Comparison of ENCODE assay signal across 13 cellular contexts in the genomic region with DNA sequence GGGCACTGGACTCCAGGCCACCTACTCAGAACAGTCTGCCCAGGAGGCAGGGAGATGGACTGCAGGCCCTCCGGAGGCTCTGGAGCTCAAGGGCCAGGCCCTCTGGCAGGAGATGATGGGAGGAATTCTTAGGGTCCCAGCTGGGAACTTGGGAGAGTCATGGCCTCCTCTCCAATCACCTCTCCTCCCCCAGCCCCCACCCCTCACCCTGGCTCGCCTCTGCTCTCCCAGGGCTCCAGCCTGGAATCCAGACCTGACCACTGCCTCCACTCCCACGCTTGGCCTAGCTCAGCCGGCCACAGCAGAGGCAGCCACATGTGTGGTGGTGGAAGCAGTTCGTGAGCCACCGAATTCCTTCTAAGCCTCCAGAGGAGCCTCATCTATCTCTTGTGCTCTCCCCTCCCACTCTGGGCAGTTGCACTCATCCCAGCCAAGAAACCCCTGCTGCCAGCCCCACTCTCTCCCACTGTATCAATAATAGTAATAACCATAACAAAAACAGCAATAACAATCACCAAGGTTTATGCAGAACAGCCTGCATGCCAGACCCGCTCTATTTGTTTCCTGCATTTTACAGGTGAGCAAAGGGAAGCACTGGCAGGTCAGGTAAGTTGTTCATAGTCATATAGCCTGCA.
DNase-seq lines count a peak whose midpoint lies in the region; ATAC-seq and TF ChIP-seq lines count a peak whose summit lies in the region.
"Had no signal": no experiment of that assay in that cellular context is flagged by ENCODE, and none has a peak within 500 bp of the region (broad histone marks: within the 10 kb centered on the region; RNA-seq: fewer than 3 reads in every experiment).

No MANE protein-coding gene starts in this region.

- H3K4me3 Mint-ChIP-seq in naive thymus-derived CD4-positive, alpha-beta T cell = no peak overlapping the region
- H3K4me3 Mint-ChIP-seq: activated B cell treated with CpG ODN at 0.5 μM for 24 hours, memory B cell had no signal

- peaks cover 0 to 19% (median 0%) of the 10 kb centered on the region in 7 donors for H3K4me1 Mint-ChIP-seq in naive thymus-derived CD4-positive, alpha-beta T cell
- H3K4me1 Mint-ChIP-seq: memory B cell had no signal

- no peaks in the 10 kb centered on the region for H3K36me3 Mint-ChIP-seq in naive thymus-derived CD4-positive, alpha-beta T cell
- H3K36me3 Mint-ChIP-seq: memory B cell had no signal

- no peak overlapping the region for H3K4me2 ChIP-seq in neuronal stem cell (ENCODE audit: insufficient read depth, low read length, poor library complexity, severe bottlenecking)

- POLR2A ChIA-PET in naive thymus-derived CD4-positive, alpha-beta T cell (lab: Charles Lee) = no interaction called here

- ATAC-seq in Right ventricle myocardium inferior (peak; percentile 18), aorta (ENCODE audit: low FRiP score) (peak; percentile 12), GM19452 (IDR thresholded peaks at IDR 0.05; ENCODE audit: unreplicated experiment) (no peak), HG03097 (IDR thresholded peaks at IDR 0.05; ENCODE audit: low FRiP score, unreplicated experiment) (no peak)
- ATAC-seq in naive thymus-derived CD4-positive, alpha-beta T cell = no peak

- no peak overlapping the region for H2AFZ ChIP-seq in neuronal stem cell (ENCODE audit: low read length)

- peak overlapping the region; percentile 39 for H2AK5ac ChIP-seq in neuronal stem cell (ENCODE audit: low read depth, low read length)

- H3K27ac ChIP-seq in cardiac muscle cell = peak overlapping the region; percentile 76
- no peak overlapping the region for H3K27ac ChIP-seq in neuronal stem cell (replicated peaks; ENCODE audit: low read length)
- H3K27ac ChIP-seq in aorta (ENCODE audit: low read depth in 1 of 2, low read length in 2 of 2) = peak overlapping the region; percentile 86 to 88
- no peak overlapping the region for H3K27ac ChIP-seq in naive thymus-derived CD4-positive, alpha-beta T cell (ENCODE audit: low read depth, low read length)

- TF ChIP-seq CTCF in cardiac muscle cell (IDR thresholded peaks at IDR 0.05; ENCODE audit: low read depth, low read length) = no peak

- H3K27me3 ChIP-seq in cardiac muscle cell (no peaks in the 10 kb centered on the region), neuronal stem cell (ENCODE audit: control insufficient read depth in 3 of 3, insufficient read depth in 3 of 3, low read depth in 1 of 3, low read length in 3 of 3) (no peaks in the 10 kb centered on the region), aorta (ENCODE audit: control insufficient read depth in 1 of 2, insufficient read depth in 2 of 2, low read length in 1 of 2) (no peaks in the 10 kb centered on the region)
- H3K27me3 ChIP-seq in naive thymus-derived CD4-positive, alpha-beta T cell (ENCODE audit: control insufficient read depth in 2 of 2, insufficient read depth in 2 of 2, low read length in 2 of 2) = no peaks in the 10 kb centered on the region

- H2BK12ac ChIP-seq in neuronal stem cell (ENCODE audit: low read length) = peak overlapping the region; percentile 12

- peak overlapping the region; percentile 62 for H3K18ac ChIP-seq in neuronal stem cell (ENCODE audit: low read length)

- H3K36me3 ChIP-seq in cardiac muscle cell (no peaks in the 10 kb centered on the region), neuronal stem cell (replicated peaks in 1 of 2; ENCODE audit: control insufficient read depth in 2 of 2, insufficient read depth in 2 of 2, low read length in 2 of 2) (no peaks in the 10 kb centered on the region), aorta (ENCODE audit: control insufficient read depth in 1 of 2, insufficient read depth in 2 of 2, low read length in 1 of 2) (no peaks in the 10 kb centered on the region)
- no peaks in the 10 kb centered on the region for H3K36me3 ChIP-seq in naive thymus-derived CD4-positive, alpha-beta T cell (ENCODE audit: control insufficient read depth in 2 of 3, insufficient read depth in 3 of 3, low read length in 3 of 3)

- CTCF ChIA-PET in naive thymus-derived CD4-positive, alpha-beta T cell (lab: Charles Lee) = no interaction called here

- H3K14ac ChIP-seq in neuronal stem cell (ENCODE audit: low read length) = no peak overlapping the region

- WGBS in neuronal stem cell (ENCODE audit: extremely low coverage in 2 of 2, insufficient read length in 2 of 2, insufficient replicate concordance in 1 of 2), 2 donors = no CpG with 5 or more reads among the region's 7 CpGs
- 10 to 12% methylated on average over 6 to 7 of the region's 7 CpGs for WGBS in aorta, 2 donors

- H3K4me1 ChIP-seq in cardiac muscle cell (ENCODE audit: low read depth) (peaks cover 44% of the 10 kb centered on the region), neuronal stem cell (ENCODE audit: control insufficient read depth in 2 of 2, insufficient read depth in 1 of 2, low read depth in 1 of 2, low read length in 2 of 2) (peaks cover 0 to 8% of the 10 kb centered on the region in 2 donors), aorta (ENCODE audit: control insufficient read depth in 1 of 2, insufficient read depth in 2 of 2, low read length in 2 of 2) (peaks cover 0 to 6% of the 10 kb centered on the region in 2 donors)
- no peaks in the 10 kb centered on the region for H3K4me1 ChIP-seq in naive thymus-derived CD4-positive, alpha-beta T cell (ENCODE audit: control insufficient read depth in 2 of 2, insufficient read depth in 2 of 2, low read length in 2 of 2)

- intact Hi-C loops in Right ventricle myocardium inferior (cut with DNase I) = no loop called here
- intact Hi-C loops in cardiac septum (cut with DNase I) = no loop called here
- intact Hi-C loops in aorta (cut with DNase I) = loop anchor here in 1 of 2 donors (5.0 kb wide), 1 partner anchor 33 kb away; no protein-coding TSS in a partner anchor
- intact Hi-C loops in naive thymus-derived CD4-positive, alpha-beta T cell (cut with micrococcal nuclease) = no loop called here

- no peak overlapping the region for H2BK120ac ChIP-seq in neuronal stem cell (ENCODE audit: low read depth, low read length)

- no peak overlapping the region for H2BK15ac ChIP-seq in neuronal stem cell (ENCODE audit: low read length)

- DNase-seq in Right ventricle myocardium inferior (ENCODE audit: missing footprints) = peak; percentile 57
- DNase-seq in cardiac septum (ENCODE audit: low spot score) = no peak
- peak in 1 of 2 donors; percentile 97 for DNase-seq in cardiac muscle cell (ENCODE audit: low read depth in 1 of 2, low spot score in 1 of 2)
- no peak for DNase-seq in neuronal stem cell (ENCODE audit: low spot score)
- peak; percentile 75 to 80 for DNase-seq in aorta
- DNase-seq in naive thymus-derived CD4-positive, alpha-beta T cell = no peak
- DNase-seq: 8988T, activated B cell treated with CpG ODN at 0.5 μM for 24 hours, amniotic stem cell, NCI-H1105 treated with DMSO at 0.1 percent for 48 hours had no signal

- peaks cover 0 to 1% (median 0%) of the 10 kb centered on the region in 11 donors for H3K9me3 Mint-ChIP-seq in naive thymus-derived CD4-positive, alpha-beta T cell
- H3K9me3 Mint-ChIP-seq: activated B cell treated with CpG ODN at 0.5 μM for 24 hours, memory B cell had no signal

- no peak overlapping the region for H3K27ac Mint-ChIP-seq in naive thymus-derived CD4-positive, alpha-beta T cell
- H3K27ac Mint-ChIP-seq: activated B cell treated with CpG ODN at 0.5 μM for 24 hours, memory B cell had no signal

- no peaks in the 10 kb centered on the region for H3K79me1 ChIP-seq in neuronal stem cell (ENCODE audit: low read depth, low read length)

- H3K9ac ChIP-seq in neuronal stem cell (ENCODE audit: low read depth, low read length, poor library complexity) = peak overlapping the region; percentile 35

- H4K8ac ChIP-seq in neuronal stem cell (ENCODE audit: low read depth, low read length) = no peak overlapping the region

- no peak overlapping the region for H3K4ac ChIP-seq in neuronal stem cell (ENCODE audit: low read length)

- H3K23ac ChIP-seq in neuronal stem cell (ENCODE audit: low read depth, low read length, poor library complexity) = no peak overlapping the region

- no peak overlapping the region for H3K4me3 ChIP-seq in cardiac muscle cell
- no peak overlapping the region for H3K4me3 ChIP-seq in neuronal stem cell (ENCODE audit: low read length in 2 of 2)
- H3K4me3 ChIP-seq in aorta (ENCODE audit: low read length in 2 of 2) = peak overlapping the region in 1 of 2 donors; percentile 46
- H3K4me3 ChIP-seq in naive thymus-derived CD4-positive, alpha-beta T cell (ENCODE audit: low read length) = no peak overlapping the region

- peaks cover 6 to 28% (median 14%) of the 10 kb centered on the region in 5 donors for H3K27me3 Mint-ChIP-seq in naive thymus-derived CD4-positive, alpha-beta T cell

- H3K9me3 ChIP-seq in cardiac muscle cell (ENCODE audit: low read depth) = no peaks in the 10 kb centered on the region
- no peaks in the 10 kb centered on the region for H3K9me3 ChIP-seq in neuronal stem cell (replicated peaks in 1 of 2; ENCODE audit: control insufficient read depth in 2 of 2, insufficient read depth in 1 of 2, low read depth in 1 of 2, low read length in 2 of 2)
- no peaks in the 10 kb centered on the region for H3K9me3 ChIP-seq in aorta (ENCODE audit: control insufficient read depth, low read length)
- no peaks in the 10 kb centered on the region for H3K9me3 ChIP-seq in naive thymus-derived CD4-positive, alpha-beta T cell (ENCODE audit: control insufficient read depth in 2 of 3, low read length in 3 of 3)

- H4K91ac ChIP-seq in neuronal stem cell (ENCODE audit: low read depth, low read length, poor library complexity) = no peak overlapping the region

- no peak overlapping the region for H2BK5ac ChIP-seq in neuronal stem cell (ENCODE audit: low read length)

Comparison
In these comparisons a context has a peak if more than half of its experiments do, and no peak if none do; other contexts are left out.
1. DNase-seq: peak in Right ventricle myocardium inferior (single experiment) and aorta (2 of 2); none in cardiac septum (single experiment), neuronal stem cell (single experiment) and naive thymus-derived CD4-positive, alpha-beta T cell (0 of 9).
2. ATAC-seq: peak in Right ventricle myocardium inferior (single experiment) and aorta (single experiment); none in naive thymus-derived CD4-positive, alpha-beta T cell (single experiment), GM19452 (single experiment) and HG03097 (single experiment).
3. H3K27ac ChIP-seq: peak in cardiac muscle cell (single experiment) and aorta (2 of 2); none in neuronal stem cell (single experiment) and naive thymus-derived CD4-positive, alpha-beta T cell (single experiment).